ENCODE assay signal across 19 cellular contexts in the genomic region with DNA sequence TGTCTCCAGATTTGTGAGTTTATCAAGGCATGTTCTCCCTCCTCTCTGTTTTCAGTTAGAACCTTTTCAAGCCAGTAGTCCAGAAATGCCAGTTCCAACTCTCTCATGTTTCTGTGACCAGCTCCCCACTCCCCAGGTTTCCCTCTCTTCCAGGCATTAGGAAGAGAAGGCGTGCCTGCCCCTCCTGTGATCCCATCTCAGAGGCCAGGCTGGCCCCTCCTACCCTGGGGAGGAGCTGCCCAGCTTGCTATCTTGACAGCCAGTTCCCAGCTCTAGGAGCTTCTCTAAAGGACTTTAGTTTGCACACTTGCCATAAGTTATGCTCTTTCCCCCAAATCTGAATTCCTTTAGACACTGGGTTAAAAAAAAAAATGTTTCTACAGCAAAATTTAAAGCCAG. TPM values are rescaled to one million over a fixed set of nuclear protein-coding genes. Genes with fewer than 3 reads are reported as not detected.
DNase-seq lines count a peak whose midpoint lies in the region; ATAC-seq and TF ChIP-seq lines count a peak whose summit lies in the region.
"Had no signal": no experiment of that assay in that cellular context is flagged by ENCODE, and none has a peak within 500 bp of the region (broad histone marks: within the 10 kb centered on the region; RNA-seq: fewer than 3 reads in every experiment).

No MANE protein-coding gene starts in this region.

- no peaks in the 10 kb centered on the region for H3K9me3 Mint-ChIP-seq in stimulated activated effector memory CD8-positive, alpha-beta T cell treated with anti-CD3 and anti-CD28 coated beads, Interleukin-12 subunit alpha, Interleukin-12 subunit beta, amount 100 ng/mL, for 72 hours

- H3K4me3 ChIP-seq in right atrium auricular region: no peak overlapping the region
- no peak overlapping the region for H3K4me3 ChIP-seq in adrenal gland
- H3K4me3 ChIP-seq: ascending aorta, dorsolateral prefrontal cortex had no signal

- H3K36me3 ChIP-seq in right atrium auricular region (peaks cover 99% of the 10 kb centered on the region), adrenal gland (replicated peaks in 1 of 2) (peaks cover 0 to 80% of the 10 kb centered on the region in 2 donors)

- no peaks in the 10 kb centered on the region for H3K9me3 ChIP-seq in right atrium auricular region
- H3K9me3 ChIP-seq in adrenal gland (replicated peaks in 1 of 3): no peaks in the 10 kb centered on the region
- H3K9me3 ChIP-seq: ascending aorta had no signal

- DNase-seq in Right ventricle myocardium superior (no peak), right atrium auricular region (ENCODE audit: low spot score) (no peak), adrenal gland (peak in 4 of 7 donors; percentile 19 to 54 (median 46)), islet precursor cell (peak; percentile 57), ureter (ENCODE audit: low spot score) (no peak)
- no peak for DNase-seq in stimulated activated effector memory CD8-positive, alpha-beta T cell treated with anti-CD3 and anti-CD28 coated beads, Interleukin-12 subunit alpha, Interleukin-12 subunit beta, amount 100 ng/mL, for 72 hours (ENCODE audit: low spot score in 2 of 2)
- DNase-seq in stimulated activated CD4-positive, alpha-beta T cell treated with anti-CD3 and anti-CD28 coated beads, Interleukin-1b, Interleukin-23, amount 100 ng/mL, for 48 hours: no peak
- DNase-seq: activated CD4-positive, alpha-beta T cell treated with anti-CD3 and anti-CD28 coated beads for 4 hours; activated T-cell treated with anti-CD3 and anti-CD28 coated beads, Interleukin-2, amount 50 U/mL, for 48 hours; DMS153; HCEC 1CT; Karpas-422; NCI-H146; NCI-H524; T-helper 2 cell had no signal

- H3K4me1 Mint-ChIP-seq in stimulated activated effector memory CD8-positive, alpha-beta T cell treated with anti-CD3 and anti-CD28 coated beads, Interleukin-12 subunit alpha, Interleukin-12 subunit beta, amount 100 ng/mL, for 72 hours: peaks cover 6% of the 10 kb centered on the region

- no peak overlapping the region for H3K27ac ChIP-seq in right atrium auricular region
- no peak overlapping the region for H3K27ac ChIP-seq in adrenal gland
- H3K27ac ChIP-seq: ascending aorta, HL-60 had no signal

- H3K4me1 ChIP-seq in right atrium auricular region: peaks cover 0 to 11% of the 10 kb centered on the region in 2 donors
- H3K4me1 ChIP-seq in adrenal gland (replicated peaks in 1 of 2): peaks cover 0 to 6% of the 10 kb centered on the region in 2 donors
- H3K4me1 ChIP-seq: ascending aorta had no signal

- ATAC-seq in Right ventricle myocardium superior (ENCODE audit: poor library complexity) (peak; percentile 36), HG03039 (IDR thresholded peaks at IDR 0.05; ENCODE audit: unreplicated experiment) (no peak)
- ATAC-seq in stimulated activated effector memory CD8-positive, alpha-beta T cell treated with anti-CD3 and anti-CD28 coated beads, Interleukin-12 subunit alpha, Interleukin-12 subunit beta, amount 100 ng/mL, for 72 hours: no peak

- H3K27me3 ChIP-seq in right atrium auricular region: no peaks in the 10 kb centered on the region
- H3K27me3 ChIP-seq in adrenal gland: no peaks in the 10 kb centered on the region
- H3K27me3 ChIP-seq: ascending aorta, dorsolateral prefrontal cortex had no signal

- intact Hi-C loops in Right ventricle myocardium superior (cut with DNase I) (no loop called here), adrenal gland (cut with DNase I) (no loop called here)

- H3K36me3 Mint-ChIP-seq in stimulated activated effector memory CD8-positive, alpha-beta T cell treated with anti-CD3 and anti-CD28 coated beads, Interleukin-12 subunit alpha, Interleukin-12 subunit beta, amount 100 ng/mL, for 72 hours: peaks cover 90% of the 10 kb centered on the region

- no peak overlapping the region for H3K4me3 Mint-ChIP-seq in stimulated activated effector memory CD8-positive, alpha-beta T cell treated with anti-CD3 and anti-CD28 coated beads, Interleukin-12 subunit alpha, Interleukin-12 subunit beta, amount 100 ng/mL, for 72 hours

- H3K27ac Mint-ChIP-seq in stimulated activated effector memory CD8-positive, alpha-beta T cell treated with anti-CD3 and anti-CD28 coated beads, Interleukin-12 subunit alpha, Interleukin-12 subunit beta, amount 100 ng/mL, for 72 hours: peak overlapping the region; percentile 92

- 47 to 77% (median 64%) methylated on average over 1 of the region's 1 CpG for WGBS in adrenal gland, 4 donors

- TF ChIP-seq CTCF in right atrium auricular region (IDR thresholded peaks at IDR 0.05) (no peak), adrenal gland (IDR thresholded peaks at IDR 0.05) (no peak)

- TF ChIP-seq POLR2A in adrenal gland (IDR thresholded peaks at IDR 0.05): no peak

RNA-seq across cellular contexts. Expression of a gene that starts 8.9 kb away (rescaled TPM):
- total RNA-seq in Right ventricle myocardium superior: 20.1 TPM
- 10 to 100 TPM; 17.3 to 23.0 TPM for total RNA-seq in right atrium auricular region
- total RNA-seq in adrenal gland: 10 to 100 TPM; 40.6 to 66.5 (median 51.9) TPM
- 100 to 1,000 TPM in 2 of 3 donors, 10 to 100 TPM in 1; 24.7 to 209 (median 138) TPM for polyA plus RNA-seq in adrenal gland
- 50.9 TPM for total RNA-seq in ureter

RNA-seq across cellular contexts. Expression of a gene that starts 55.1 kb away (rescaled TPM):
- 26.8 TPM for total RNA-seq in Right ventricle myocardium superior
- 10 to 100 TPM; 17.5 to 22.8 TPM for total RNA-seq in right atrium auricular region
- total RNA-seq in adrenal gland: 10 to 100 TPM; 24.7 to 62.3 (median 40.8) TPM
- 100 to 1,000 TPM in 1 of 3 donors, 10 to 100 TPM in 2; 12.2 to 106 (median 33.3) TPM for polyA plus RNA-seq in adrenal gland
- 105 TPM for total RNA-seq in ureter

RNA-seq across cellular contexts. Expression of a gene that starts 55.2 kb away (rescaled TPM):
- total RNA-seq in Right ventricle myocardium superior (16.5 TPM), right atrium auricular region (10 to 100 TPM; 18.8 to 21.3 TPM), adrenal gland (10 to 100 TPM; 17.3 to 38.1 (median 32.3) TPM), ureter (30.0 TPM)
- polyA plus RNA-seq in adrenal gland: 10 to 100 TPM; 26.2 to 58.3 (median 30.0) TPM

Comparison
In these comparisons a context has a peak if more than half of its experiments do, and no peak if none do; other contexts are left out.
1. DNase-seq: peak in adrenal gland (4 of 7) and islet precursor cell (single experiment); none in Right ventricle myocardium superior (single experiment), right atrium auricular region (single experiment), stimulated activated effector memory CD8-positive, alpha-beta T cell treated with anti-CD3 and anti-CD28 coated beads, Interleukin-12 subunit alpha, Interleukin-12 subunit beta, amount 100 ng/mL, for 72 hours (0 of 2), stimulated activated CD4-positive, alpha-beta T cell treated with anti-CD3 and anti-CD28 coated beads, Interleukin-1b, Interleukin-23, amount 100 ng/mL, for 48 hours (single experiment) and ureter (single experiment).